In the genomic region with DNA sequence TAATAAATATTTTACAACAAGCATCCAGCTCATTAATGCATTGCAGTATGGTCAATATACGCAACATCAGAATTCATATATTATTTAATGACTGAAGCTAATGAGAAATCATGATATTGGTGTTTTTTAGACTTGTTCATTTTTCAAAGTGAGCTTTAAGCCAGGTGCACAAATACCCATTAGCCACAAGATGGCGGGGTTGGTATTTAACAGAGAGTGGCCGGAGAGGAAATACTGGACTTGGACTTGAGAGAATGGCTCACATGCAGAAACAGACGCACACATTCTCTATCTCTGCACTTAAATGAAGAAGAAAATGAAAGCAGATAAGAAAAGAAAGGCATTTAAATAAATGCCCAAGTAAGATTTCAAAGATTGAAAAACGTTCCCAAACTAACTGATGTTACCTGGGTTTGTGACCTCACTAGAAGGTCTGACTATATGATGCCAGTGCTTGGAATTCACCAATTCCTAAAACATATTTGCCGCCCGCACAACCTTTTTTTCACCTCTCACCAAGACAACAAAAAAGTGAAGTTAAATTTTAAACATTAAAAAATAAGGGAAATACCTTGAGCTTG, we compare ENCODE assay signal across 8 cellular contexts. TPM values are rescaled to one million over a fixed set of nuclear protein-coding genes. Genes with fewer than 3 reads are reported as not detected.
A peak's percentile ranks its signal among the peaks of the same experiment; 100 is the strongest.
DNase-seq lines count a peak whose midpoint lies in the region; ATAC-seq and TF ChIP-seq lines count a peak whose summit lies in the region.

No MANE protein-coding gene starts in this region.

- H3K27ac Mint-ChIP-seq in CD14-positive monocyte = no peak overlapping the region
- H3K27ac Mint-ChIP-seq in activated CD8-positive, alpha-beta T cell treated with anti-CD3 and anti-CD28 coated beads, Interleukin-2, amount 10 ng/mL, durations not matched to agents 7 days and 5 days = no peak overlapping the region

- no peaks in the 10 kb centered on the region for H3K4me1 Mint-ChIP-seq in CD14-positive monocyte
- H3K4me1 Mint-ChIP-seq in activated CD8-positive, alpha-beta T cell treated with anti-CD3 and anti-CD28 coated beads, Interleukin-2, amount 10 ng/mL, durations not matched to agents 7 days and 5 days (ENCODE audit: low read depth) = peaks cover 16% of the 10 kb centered on the region

- CTCF ChIA-PET in activated CD8-positive, alpha-beta T cell treated with anti-CD3 and anti-CD28 coated beads, Interleukin-2, amount 10 ng/mL, durations not matched to agents 7 days and 5 days (lab: Charles Lee) = interaction anchor here (0.7 to 5.1 kb wide), 22 partner anchors 9 to 1092 kb away, joined by 3 to 81 read pairs (median 4); no protein-coding TSS in a partner anchor

- H3K9me3 Mint-ChIP-seq in CD14-positive monocyte = no peaks in the 10 kb centered on the region
- no peaks in the 10 kb centered on the region for H3K9me3 Mint-ChIP-seq in activated CD8-positive, alpha-beta T cell treated with anti-CD3 and anti-CD28 coated beads, Interleukin-2, amount 10 ng/mL, durations not matched to agents 7 days and 5 days (ENCODE audit: insufficient read depth)

- ATAC-seq in GM18499 (IDR thresholded peaks at IDR 0.05; ENCODE audit: insufficient read depth, unreplicated experiment) (peak; percentile 46), HG02938 (IDR thresholded peaks at IDR 0.05; ENCODE audit: unreplicated experiment) (peak; percentile 75), left ventricle myocardium superior (peak; percentile 52)
- ATAC-seq in activated CD8-positive, alpha-beta T cell treated with anti-CD3 and anti-CD28 coated beads, Interleukin-2, amount 10 ng/mL, durations not matched to agents 7 days and 5 days = no peak

- H3K36me3 Mint-ChIP-seq in CD14-positive monocyte = no peaks in the 10 kb centered on the region
- no peaks in the 10 kb centered on the region for H3K36me3 Mint-ChIP-seq in activated CD8-positive, alpha-beta T cell treated with anti-CD3 and anti-CD28 coated beads, Interleukin-2, amount 10 ng/mL, durations not matched to agents 7 days and 5 days (ENCODE audit: low read depth)

- intact Hi-C loops in CD14-positive monocyte (cut with micrococcal nuclease) = loop anchor here (5.0 to 10.0 kb wide), 2 partner anchors 804 to 1092 kb away; no protein-coding TSS in a partner anchor
- intact Hi-C loops in left ventricle myocardium superior (cut with micrococcal nuclease) = no loop called here

- TF ChIP-seq CTCF in CD14-positive monocyte (IDR thresholded peaks at IDR 0.05) = peak; percentile 75

- DNase-seq in CD14-positive monocyte (ENCODE audit: low spot score) (no peak), NCI-H2029 (lab: John Stamatoyannopoulos, UW) (peak; percentile 32), left ventricle myocardium superior (no peak), retina (peak; percentile 75)
- peak; percentile 43 for DNase-seq in activated CD8-positive, alpha-beta T cell treated with anti-CD3 and anti-CD28 coated beads, Interleukin-2, amount 10 ng/mL, durations not matched to agents 7 days and 5 days
- no peak for DNase-seq in activated CD8-positive, alpha-beta memory T cell treated with anti-CD3 and anti-CD28 coated beads for 24 hours

- no peaks in the 10 kb centered on the region for H3K27me3 Mint-ChIP-seq in CD14-positive monocyte (ENCODE audit: low read depth in 3 of 3)
- peaks cover 5% of the 10 kb centered on the region for H3K27me3 Mint-ChIP-seq in activated CD8-positive, alpha-beta T cell treated with anti-CD3 and anti-CD28 coated beads, Interleukin-2, amount 10 ng/mL, durations not matched to agents 7 days and 5 days (ENCODE audit: low read depth)

- H3K4me3 Mint-ChIP-seq in CD14-positive monocyte = no peak overlapping the region
- no peak overlapping the region for H3K4me3 Mint-ChIP-seq in activated CD8-positive, alpha-beta T cell treated with anti-CD3 and anti-CD28 coated beads, Interleukin-2, amount 10 ng/mL, durations not matched to agents 7 days and 5 days

- POLR2A ChIA-PET in activated CD8-positive, alpha-beta T cell treated with anti-CD3 and anti-CD28 coated beads, Interleukin-2, amount 10 ng/mL, durations not matched to agents 7 days and 5 days (lab: Charles Lee) = interaction anchor here (1.2 kb wide), 1 partner anchor 797 kb away, joined by 3 read pairs; no protein-coding TSS in a partner anchor

RNA-seq across cellular contexts. Expression of gene CRBN, which starts 21.2 kb away (rescaled TPM):
- polyA plus RNA-seq in CD14-positive monocyte = 10 to 100 TPM; 96.1 to 98.3 TPM
- 10 to 100 TPM; 52.0 to 56.7 TPM for total RNA-seq in activated CD8-positive, alpha-beta T cell treated with anti-CD3 and anti-CD28 coated beads, Interleukin-2, amount 10 ng/mL, durations not matched to agents 7 days and 5 days
- total RNA-seq in left ventricle myocardium superior = 57.4 TPM

Comparison
In these comparisons a context has a peak if more than half of its experiments do, and no peak if none do; other contexts are left out.
1. DNase-seq: peak in NCI-H2029 (single experiment), activated CD8-positive, alpha-beta T cell treated with anti-CD3 and anti-CD28 coated beads, Interleukin-2, amount 10 ng/mL, durations not matched to agents 7 days and 5 days (single experiment) and retina (single experiment); none in CD14-positive monocyte (single experiment), left ventricle myocardium superior (single experiment) and activated CD8-positive, alpha-beta memory T cell treated with anti-CD3 and anti-CD28 coated beads for 24 hours (single experiment).